9 cellular contexts compared by ENCODE assay signal in the genomic region with DNA sequence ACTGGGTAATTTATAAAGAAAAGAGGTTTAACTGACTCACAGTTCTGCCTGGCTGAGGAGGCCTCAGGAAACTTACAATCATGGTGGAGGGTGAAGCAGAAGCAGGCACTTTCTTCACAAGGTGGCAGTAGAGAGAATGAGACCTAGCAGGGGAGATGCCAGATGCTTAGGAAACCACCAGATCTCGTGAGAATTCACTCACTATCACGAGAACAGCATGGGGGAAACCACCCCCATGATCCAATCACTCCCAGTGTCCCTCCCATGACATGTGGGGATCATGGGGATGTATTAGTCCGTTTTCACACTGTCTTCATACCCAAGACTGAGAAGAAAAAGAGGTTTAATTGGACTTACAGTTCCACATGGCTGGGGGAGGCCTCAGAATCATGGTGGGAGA. TPM values are rescaled to one million over a fixed set of nuclear protein-coding genes. Genes with fewer than 3 reads are reported as not detected.
DNase-seq lines count a peak whose midpoint lies in the region; ATAC-seq and TF ChIP-seq lines count a peak whose summit lies in the region.
"Not testable (repeated sequence)": the region's sequence is repeated elsewhere in the genome, so short reads cannot be mapped to it uniquely, and the experiment has no call there.
"Had no signal": no experiment of that assay in that cellular context is flagged by ENCODE, and none has a peak within 500 bp of the region (broad histone marks: within the 10 kb centered on the region; RNA-seq: fewer than 3 reads in every experiment).

No MANE protein-coding gene starts in this region.

- H3K4me1 Mint-ChIP-seq in activated T-helper 17 cell treated with anti-CD3 and anti-CD28 coated beads, Interleukin-2, amount 50 U/mL, for 72 hours: peaks cover 12% of the 10 kb centered on the region

- peak overlapping the region; percentile 88 for H3K27ac Mint-ChIP-seq in activated T-helper 17 cell treated with anti-CD3 and anti-CD28 coated beads, Interleukin-2, amount 50 U/mL, for 72 hours

- not testable (repeated sequence) for H3K27me3 Mint-ChIP-seq in activated T-helper 17 cell treated with anti-CD3 and anti-CD28 coated beads, Interleukin-2, amount 50 U/mL, for 72 hours

- not testable (repeated sequence) for H3K9ac ChIP-seq in smooth muscle cell (ENCODE audit: low read depth)

- in situ Hi-C loops in SK-MEL-5 (cut with HindIII; ENCODE audit: low pct_unique_long_range_greater_than_20kb, low sequenced_read_pairs): not testable (repeated sequence)

- ATAC-seq in activated T-helper 17 cell treated with anti-CD3 and anti-CD28 coated beads, Interleukin-2, amount 50 U/mL, for 72 hours (replicated peaks): peak; percentile 70
- peak; percentile 9 for ATAC-seq in left lung

- not testable (repeated sequence) for H3K27ac ChIP-seq in left lung; smooth muscle cell (ENCODE audit: low read depth)

- intact Hi-C loops in left lung (cut with DNase I): not testable (repeated sequence)

- not testable (repeated sequence) for H3K9me3 ChIP-seq in left lung; smooth muscle cell (replicated peaks; ENCODE audit: low read depth)

- not testable (repeated sequence) for H3F3A ChIP-seq in smooth muscle cell (ENCODE audit: low read depth)

- not testable (repeated sequence) for H3K9me3 Mint-ChIP-seq in activated T-helper 17 cell treated with anti-CD3 and anti-CD28 coated beads, Interleukin-2, amount 50 U/mL, for 72 hours

- WGBS in smooth muscle cell (ENCODE audit: low lambda C conversion rate): 36% methylated on average over 3 of the region's 3 CpGs

- not testable (repeated sequence) for H2AFZ ChIP-seq in smooth muscle cell (ENCODE audit: low read depth)

- not testable (repeated sequence) for H4K20me1 ChIP-seq in smooth muscle cell (ENCODE audit: low read depth)

- peak; percentile 67 for DNase-seq in AG08396 (ENCODE audit: low spot score)
- DNase-seq in NB4 (ENCODE audit: low read depth): peak; percentile 73
- DNase-seq in SK-MEL-5 (ENCODE audit: low read depth, low spot score): peak; percentile 88
- peak; percentile 72 for DNase-seq in epidermal melanocyte (ENCODE audit: insufficient read length, low spot score)
- DNase-seq in left lung; smooth muscle cell (lab: John Stamatoyannopoulos, UW; ENCODE audit: unreplicated experiment): not testable (repeated sequence)

- peaks cover 10 to 18% of the 10 kb centered on the region in 2 donors for H3K4me1 ChIP-seq in left lung
- H3K4me1 ChIP-seq in smooth muscle cell (ENCODE audit: low read depth): not testable (repeated sequence)

- not testable (repeated sequence) for H3K4me2 ChIP-seq in smooth muscle cell

- not testable (repeated sequence) for TF ChIP-seq POLR2A in NB4 (IDR thresholded peaks at IDR 0.05; ENCODE audit: extremely low read depth, insufficient read length)

- TF ChIP-seq CTCF in GM12873 (IDR thresholded peaks at IDR 0.05; ENCODE audit: insufficient read depth, low read depth, low read length, missing control alignments) (peak; percentile 41), NB4 (IDR thresholded peaks at IDR 0.05; ENCODE audit: low read depth, low read length) (peak; percentile 3), left lung (IDR thresholded peaks at IDR 0.05) (peak; percentile 37 to 52), smooth muscle cell (IDR thresholded peaks at IDR 0.05; ENCODE audit: borderline replicate concordance, insufficient read depth, poor library complexity, severe bottlenecking) (peak; percentile 46)

- not testable (repeated sequence) for H3K36me3 Mint-ChIP-seq in activated T-helper 17 cell treated with anti-CD3 and anti-CD28 coated beads, Interleukin-2, amount 50 U/mL, for 72 hours (ENCODE audit: low read depth)

- peak overlapping the region; percentile 35 for H3K4me3 Mint-ChIP-seq in activated T-helper 17 cell treated with anti-CD3 and anti-CD28 coated beads, Interleukin-2, amount 50 U/mL, for 72 hours

- H3K27me3 ChIP-seq in left lung; smooth muscle cell (ENCODE audit: low read depth): not testable (repeated sequence)

- H3K4me3 ChIP-seq in NB4 (ENCODE audit: low read depth, low read length); left lung; smooth muscle cell: not testable (repeated sequence)

- not testable (repeated sequence) for H3K36me3 ChIP-seq in left lung; smooth muscle cell (ENCODE audit: low read depth)

- not testable (repeated sequence) for H3K79me2 ChIP-seq in smooth muscle cell (ENCODE audit: low read depth)

RNA-seq across cellular contexts. Expression of a gene that starts 41.6 kb away (rescaled TPM):
- 0.21 and 0.35 TPM in 2 replicates for total RNA-seq in SK-MEL-5 (2014; rRNA removed; shearing (Covaris generic))
- polyA plus RNA-seq in SK-MEL-5 (2015; cell fraction: cytosol; rRNA removed): 0.04 and 0.06 TPM in 2 replicates
- 1.3 and 2.0 TPM in 2 replicates for polyA plus RNA-seq in SK-MEL-5 (2015; cell fraction: nucleus; rRNA removed)
- not detected for total RNA-seq in activated T-helper 17 cell treated with anti-CD3 and anti-CD28 coated beads, Interleukin-2, amount 50 U/mL, for 72 hours
- 10 to 100 TPM in 1 of 2 donors, under 1 TPM in 1; 0.06 to 33.4 TPM for total RNA-seq in left lung
- total RNA-seq in smooth muscle cell: not detected in 2 replicates
- 0.15 TPM in 1 of 2 replicates, not detected in the other for polyA plus RNA-seq in smooth muscle cell
- total RNA-seq: Right ventricle myocardium superior had no signal

RNA-seq across cellular contexts. Expression of a gene that starts 45.0 kb away (rescaled TPM):
- 33.5 and 36.0 TPM in 2 replicates for total RNA-seq in SK-MEL-5 (2014; rRNA removed; shearing (Covaris generic))
- 90.3 and 90.9 TPM in 2 replicates for polyA plus RNA-seq in SK-MEL-5 (2015; cell fraction: cytosol; rRNA removed)
- 49.5 and 57.4 TPM in 2 replicates for polyA plus RNA-seq in SK-MEL-5 (2015; cell fraction: nucleus; rRNA removed)
- 10 to 100 TPM; 27.6 to 30.8 TPM for total RNA-seq in activated T-helper 17 cell treated with anti-CD3 and anti-CD28 coated beads, Interleukin-2, amount 50 U/mL, for 72 hours
- total RNA-seq in left lung (10 to 100 TPM; 54.7 to 63.5 TPM), smooth muscle cell (13.3 and 20.3 TPM in 2 replicates)
- polyA plus RNA-seq in smooth muscle cell: 60.0 and 63.0 TPM in 2 replicates
